ENCODE assay signal across 29 cellular contexts in genomic region chr15:54660356-54660755, GRCh38.
"Had no signal": no experiment of that assay in that cellular context is flagged by ENCODE, and none has a peak within 500 bp of the region (broad histone marks: within the 10 kb centered on the region; RNA-seq: fewer than 3 reads in every experiment).

No MANE protein-coding gene starts in this region.

- H3K4me3 ChIP-seq: esophagus squamous epithelium, gastrocnemius medialis, ovary, prostate gland, skin epidermis, thoracic aorta, vagina had no signal

- H3K9me3 ChIP-seq: esophagus squamous epithelium, gastrocnemius medialis, neutrophil, ovary, prostate gland, thoracic aorta, vagina had no signal

- DNase-seq: activated B cell treated with CpG ODN at 0.5 μM for 24 hours; activated CD4-positive, alpha-beta T cell treated with anti-CD3 and anti-CD28 coated beads, Interleukin-2, amount 50 U/mL, for 1 hour; activated CD8-positive, alpha-beta memory T cell treated with anti-CD3 and anti-CD28 coated beads, Interleukin-2, amount 10 ng/mL, durations not matched to agents 7 days and 5 days; activated CD8-positive, alpha-beta T cell treated with anti-CD3 and anti-CD28 coated beads, Interleukin-2, amount 10 ng/mL, durations not matched to agents 7 days and 5 days; activated naive CD4-positive, alpha-beta T cell; activated T-cell treated with anti-CD3 and anti-CD28 coated beads, Interleukin-2, amount 50 U/mL, for 48 hours; anterior cingulate cortex; cortex of kidney; endodermal cell; esophagus squamous epithelium; gastrocnemius medialis; glutamatergic neuron; mammary epithelial cell; naive B cell; nephron progenitor cell; ovary; retina; stimulated activated CD4-positive, alpha-beta T cell treated with anti-CD3 and anti-CD28 coated beads, Interleukin-4, amount 100 ng/mL, for 24 hours had no signal

- H3K4me1 Mint-ChIP-seq: activated B cell treated with CpG ODN at 0.5 μM for 24 hours; activated CD8-positive, alpha-beta memory T cell treated with anti-CD3 and anti-CD28 coated beads, Interleukin-2, amount 10 ng/mL, durations not matched to agents 7 days and 5 days; endodermal cell; mesothelial cell of epicardium; naive B cell; nephron progenitor cell; stimulated activated effector memory CD8-positive, alpha-beta T cell treated with anti-CD3 and anti-CD28 coated beads, Interleukin-12 subunit alpha, Interleukin-12 subunit beta, amount 100 ng/mL, for 72 hours had no signal

- H3K36me3 ChIP-seq: esophagus squamous epithelium, gastrocnemius medialis, neutrophil, ovary, prostate gland, thoracic aorta, vagina had no signal

- H3K36me3 Mint-ChIP-seq: activated CD8-positive, alpha-beta memory T cell treated with anti-CD3 and anti-CD28 coated beads, Interleukin-2, amount 10 ng/mL, durations not matched to agents 7 days and 5 days; activated naive CD4-positive, alpha-beta T cell treated with anti-CD3 and anti-CD28 coated beads, Interleukin-2, amount 50 U/mL, for 72 hours; mesothelial cell of epicardium; naive B cell; stimulated activated effector memory CD8-positive, alpha-beta T cell treated with anti-CD3 and anti-CD28 coated beads, Interleukin-12 subunit alpha, Interleukin-12 subunit beta, amount 100 ng/mL, for 72 hours; type B pancreatic cell had no signal

- H3K27ac ChIP-seq: esophagus squamous epithelium, gastrocnemius medialis, neutrophil, ovary, prostate gland, skin epidermis, thoracic aorta, vagina had no signal

- H3K4me1 ChIP-seq: esophagus squamous epithelium, gastrocnemius medialis, prostate gland, vagina had no signal

- H3K27ac Mint-ChIP-seq: activated B cell treated with CpG ODN at 0.5 μM for 24 hours; activated CD8-positive, alpha-beta memory T cell treated with anti-CD3 and anti-CD28 coated beads, Interleukin-2, amount 10 ng/mL, durations not matched to agents 7 days and 5 days; activated CD8-positive, alpha-beta T cell treated with anti-CD3 and anti-CD28 coated beads, Interleukin-2, amount 10 ng/mL, durations not matched to agents 7 days and 5 days; activated naive CD4-positive, alpha-beta T cell treated with anti-CD3 and anti-CD28 coated beads, Interleukin-2, amount 50 U/mL, for 72 hours; endodermal cell; mesothelial cell of epicardium; naive B cell; nephron progenitor cell; stimulated activated effector memory CD8-positive, alpha-beta T cell treated with anti-CD3 and anti-CD28 coated beads, Interleukin-12 subunit alpha, Interleukin-12 subunit beta, amount 100 ng/mL, for 72 hours; stimulated activated naive CD8-positive, alpha-beta T cell treated with anti-CD3 and anti-CD28 coated beads, Interleukin-15, Interleukin-2, amounts not matched to agents 100 ng/mL and 50 ng/mL, for 24 hours; type B pancreatic cell had no signal

- H3K27me3 ChIP-seq: esophagus squamous epithelium, gastrocnemius medialis, neutrophil, ovary, vagina had no signal

- ATAC-seq: activated CD8-positive, alpha-beta memory T cell treated with anti-CD3 and anti-CD28 coated beads, Interleukin-2, amount 10 ng/mL, durations not matched to agents 7 days and 5 days; activated CD8-positive, alpha-beta T cell treated with anti-CD3 and anti-CD28 coated beads, Interleukin-2, amount 10 ng/mL, durations not matched to agents 7 days and 5 days; activated naive CD4-positive, alpha-beta T cell treated with anti-CD3 and anti-CD28 coated beads, Interleukin-2, amount 50 U/mL, for 72 hours; gastrocnemius medialis; sciatic nerve; stimulated activated effector memory CD8-positive, alpha-beta T cell treated with anti-CD3 and anti-CD28 coated beads, Interleukin-12 subunit alpha, Interleukin-12 subunit beta, amount 100 ng/mL, for 72 hours had no signal

- H3K4me3 Mint-ChIP-seq: activated B cell treated with CpG ODN at 0.5 μM for 24 hours; activated CD8-positive, alpha-beta memory T cell treated with anti-CD3 and anti-CD28 coated beads, Interleukin-2, amount 10 ng/mL, durations not matched to agents 7 days and 5 days; activated CD8-positive, alpha-beta T cell treated with anti-CD3 and anti-CD28 coated beads, Interleukin-2, amount 10 ng/mL, durations not matched to agents 7 days and 5 days; endodermal cell; mesothelial cell of epicardium; naive B cell; nephron progenitor cell; stimulated activated effector memory CD8-positive, alpha-beta T cell treated with anti-CD3 and anti-CD28 coated beads, Interleukin-12 subunit alpha, Interleukin-12 subunit beta, amount 100 ng/mL, for 72 hours; stimulated activated naive CD8-positive, alpha-beta T cell treated with anti-CD3 and anti-CD28 coated beads, Interleukin-15, Interleukin-2, amounts not matched to agents 100 ng/mL and 50 ng/mL, for 24 hours; type B pancreatic cell had no signal

- H3K9me3 Mint-ChIP-seq: activated naive CD4-positive, alpha-beta T cell treated with anti-CD3 and anti-CD28 coated beads, Interleukin-2, amount 50 U/mL, for 72 hours; endodermal cell; stimulated activated effector memory CD8-positive, alpha-beta T cell treated with anti-CD3 and anti-CD28 coated beads, Interleukin-12 subunit alpha, Interleukin-12 subunit beta, amount 100 ng/mL, for 72 hours; stimulated activated naive CD8-positive, alpha-beta T cell treated with anti-CD3 and anti-CD28 coated beads, Interleukin-15, Interleukin-2, amounts not matched to agents 100 ng/mL and 50 ng/mL, for 24 hours; type B pancreatic cell had no signal

- H3K27me3 Mint-ChIP-seq: activated B cell treated with CpG ODN at 0.5 μM for 24 hours; activated CD8-positive, alpha-beta memory T cell treated with anti-CD3 and anti-CD28 coated beads, Interleukin-2, amount 10 ng/mL, durations not matched to agents 7 days and 5 days; naive B cell; stimulated activated naive CD8-positive, alpha-beta T cell treated with anti-CD3 and anti-CD28 coated beads, Interleukin-15, Interleukin-2, amounts not matched to agents 100 ng/mL and 50 ng/mL, for 24 hours; type B pancreatic cell had no signal
